Comparison of ENCODE assay signal across 8 cellular contexts in genomic region chr22:50599816-50600454, GRCh38. TPM values are rescaled to one million over a fixed set of nuclear protein-coding genes. Genes with fewer than 3 reads are reported as not detected.
DNase-seq lines count a peak whose midpoint lies in the region; ATAC-seq and TF ChIP-seq lines count a peak whose summit lies in the region.

No MANE protein-coding gene starts in this region.

- H3K9me3 ChIP-seq in stomach = no peaks in the 10 kb centered on the region

- 15 to 45% (median 22%) methylated on average over 15 to 52 of the region's 52 CpGs for WGBS in stomach, 5 donors

- H3K4me1 Mint-ChIP-seq in memory B cell = peaks cover 2% of the 10 kb centered on the region

- peaks cover 16% of the 10 kb centered on the region for H3K27me3 Mint-ChIP-seq in memory B cell

- TF ChIP-seq POLR2A in stomach (IDR thresholded peaks at IDR 0.05) = no peak

- intact Hi-C loops in stomach (cut with DNase I; ENCODE audit: low total_unique reads) = no loop called here

- no peak for TF ChIP-seq EP300 in stomach (IDR thresholded peaks at IDR 0.05)

- H3K27me3 ChIP-seq in stomach = peaks cover 5 to 71% (median 34%) of the 10 kb centered on the region in 3 donors

- no peak for TF ChIP-seq CTCF in choroid plexus epithelial cell (conservative IDR thresholded peaks at IDR 0.05; ENCODE audit: low read depth, low read length)
- no peak for TF ChIP-seq CTCF in stomach (IDR thresholded peaks at IDR 0.05)

- DNase-seq in SIG-M5 treated with dmso at 0.1 percent for 504 hours (lab: John Stamatoyannopoulos, UW; ENCODE audit: unreplicated experiment) = peak; percentile 24
- no peak for DNase-seq in SIG-M5 (lab: John Stamatoyannopoulos, UW)
- DNase-seq in activated CD4-positive, alpha-beta T cell treated with anti-CD3 and anti-CD28 coated beads for 1 hour = peak; percentile 30
- DNase-seq in choroid plexus epithelial cell (ENCODE audit: low read depth) = peak; percentile 38
- DNase-seq in memory B cell (ENCODE audit: low spot score in 2 of 2) = peak; percentile 63 to 85
- DNase-seq in stomach = peak; percentile 59

- H3K4me3 ChIP-seq in choroid plexus epithelial cell (ENCODE audit: low read depth, low read length) (peak overlapping the region; percentile 18), stomach (peak overlapping the region; percentile 42 to 64 (median 52))

- no peak overlapping the region for H3K27ac Mint-ChIP-seq in memory B cell

- peaks cover 11 to 28% (median 15%) of the 10 kb centered on the region in 4 donors for H3K4me1 ChIP-seq in stomach

- ATAC-seq in memory B cell (ENCODE audit: low read depth) (peak; percentile 85), GM18520 (IDR thresholded peaks at IDR 0.05; ENCODE audit: unreplicated experiment) (no peak), GM18873 (IDR thresholded peaks at IDR 0.05; ENCODE audit: low FRiP score, unreplicated experiment) (no peak)

- H3K9me3 Mint-ChIP-seq in memory B cell = no peaks in the 10 kb centered on the region

- H3K36me3 ChIP-seq in stomach = peaks cover 0 to 3% (median 0%) of the 10 kb centered on the region in 4 donors

- H3K4me3 Mint-ChIP-seq in memory B cell = peak overlapping the region; percentile 14

- peaks cover 9% of the 10 kb centered on the region for H3K36me3 Mint-ChIP-seq in memory B cell

- peak overlapping the region in 1 of 5 donors; percentile 13 for H3K27ac ChIP-seq in stomach

RNA-seq across cellular contexts. Expression of gene MAPK8IP2, which starts 0.7 kb away (rescaled TPM):
- total RNA-seq in stomach = 1 to 10 TPM in 2 of 5 donors, under 1 TPM in 3; 0.43 to 5.8 (median 0.89) TPM
- 1 to 10 TPM in 1 of 3 donors, under 1 TPM in 2; 0.61 to 1.6 (median 0.81) TPM for polyA plus RNA-seq in stomach

RNA-seq across cellular contexts. Expression of gene CHKB, which starts 17.3 kb away (rescaled TPM):
- 100 to 1,000 TPM in 2 of 5 donors, 10 to 100 TPM in 3; 31.9 to 283 (median 81.2) TPM for total RNA-seq in stomach
- polyA plus RNA-seq in stomach = 100 to 1,000 TPM; 107 to 152 (median 129) TPM

RNA-seq across cellular contexts. Expression of gene CPT1B, which starts 21.7 kb away (rescaled TPM):
- 100 to 1,000 TPM in 2 of 5 donors, 10 to 100 TPM in 1, 1 to 10 TPM in 2; 6.6 to 164 (median 54.5) TPM for total RNA-seq in stomach
- 10 to 100 TPM in 2 of 3 donors, 1 to 10 TPM in 1; 9.8 to 31.8 (median 10.1) TPM for polyA plus RNA-seq in stomach

RNA-seq across cellular contexts. Expression of gene ARSA, which starts 28.0 kb away (rescaled TPM):
- 10 to 100 TPM in 4 of 5 donors, 1 to 10 TPM in 1; 7.7 to 88.1 (median 46.8) TPM for total RNA-seq in stomach
- 10 to 100 TPM; 27.0 to 45.7 (median 41.2) TPM for polyA plus RNA-seq in stomach

RNA-seq across cellular contexts. Expression of gene SYCE3, which starts 37.2 kb away (rescaled TPM):
- not detected for total RNA-seq in stomach
- 1 to 10 TPM in 1 of 3 donors, under 1 TPM in 1, not detected in 1; 0.80 to 1.9 TPM for polyA plus RNA-seq in stomach
